ENCODE assay signal across 8 cellular contexts in the genomic region with DNA sequence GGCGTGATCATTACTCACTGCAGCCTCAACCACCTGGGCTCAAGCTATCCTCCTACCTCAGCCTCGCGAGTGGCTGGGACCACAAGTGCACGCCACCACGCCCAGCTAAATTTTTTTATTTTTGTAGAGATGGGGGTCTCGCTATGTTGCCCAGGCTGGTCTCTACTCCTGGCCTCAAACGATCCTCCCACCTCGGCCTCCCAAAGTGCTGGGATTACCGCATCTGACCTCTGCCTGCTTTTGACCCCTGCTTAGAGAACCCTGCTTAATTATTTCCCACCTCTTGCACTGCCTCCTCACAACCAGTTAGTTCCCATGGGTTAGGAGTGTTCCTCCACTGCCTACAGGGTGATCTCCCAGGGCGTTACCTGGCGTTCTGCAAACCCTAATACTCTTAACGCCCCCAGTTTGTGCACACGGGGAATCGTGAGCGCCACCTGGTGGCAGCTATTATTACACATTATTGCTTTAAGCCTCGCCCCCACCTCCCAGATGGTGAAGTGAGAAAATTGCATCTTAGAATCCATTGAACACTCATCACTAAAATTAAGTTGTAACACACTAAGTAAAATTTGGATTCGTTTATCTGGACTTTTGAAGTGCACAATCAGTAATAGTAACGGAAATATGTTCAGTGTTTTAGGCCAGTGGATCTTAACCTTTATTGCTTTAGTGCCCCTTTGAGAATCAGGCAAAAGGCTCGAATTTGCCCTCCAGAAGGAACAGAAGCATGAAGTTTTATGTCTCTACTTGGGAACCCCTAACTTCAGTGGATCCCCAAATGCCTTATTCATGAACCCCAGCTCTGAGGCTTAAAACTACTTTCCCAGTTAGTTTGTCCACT.
DNase-seq lines count a peak whose midpoint lies in the region; ATAC-seq and TF ChIP-seq lines count a peak whose summit lies in the region.

No MANE protein-coding gene starts in this region.

- H3K9me3 ChIP-seq in NT2/D1 (ENCODE audit: insufficient read depth, low read length): no peaks in the 10 kb centered on the region
- H3K9me3 ChIP-seq in fibroblast of lung (ENCODE audit: control insufficient read depth, insufficient read depth, low read depth, low read length): no peaks in the 10 kb centered on the region
- H3K9me3 ChIP-seq in trophoblast cell (ENCODE audit: insufficient read depth, low read depth, low read length): no peaks in the 10 kb centered on the region

- H2BK120ac ChIP-seq in trophoblast cell (ENCODE audit: insufficient read depth, low read length, poor library complexity): no peak overlapping the region

- H4K12ac ChIP-seq in trophoblast cell (ENCODE audit: low read depth, low read length): no peak overlapping the region

- H3K27me3 ChIP-seq in NT2/D1 (ENCODE audit: insufficient read depth, insufficient read length) (no peaks in the 10 kb centered on the region), fibroblast of lung (ENCODE audit: control insufficient read depth, insufficient read depth, low read length) (no peaks in the 10 kb centered on the region), trophoblast cell (ENCODE audit: insufficient read depth, low read length) (no peaks in the 10 kb centered on the region)

- H2AFZ ChIP-seq in fibroblast of lung (ENCODE audit: low read length) (no peak overlapping the region), trophoblast cell (ENCODE audit: insufficient read depth, low read length, poor library complexity) (no peak overlapping the region)

- H4K20me1 ChIP-seq in fibroblast of lung (ENCODE audit: control insufficient read depth, extremely low read depth, insufficient read depth, low read length): no peaks in the 10 kb centered on the region

- H3K27ac ChIP-seq in fibroblast of lung (ENCODE audit: insufficient read depth, low read length) (no peak overlapping the region), trophoblast cell (ENCODE audit: low read depth, low read length) (no peak overlapping the region)

- DNase-seq in AG08395 (ENCODE audit: low spot score): peak; percentile 63
- DNase-seq in GM19238 (ENCODE audit: insufficient read length, low spot score): peak; percentile 32
- DNase-seq in NT2/D1 (ENCODE audit: low read depth, low spot score): peak; percentile 42
- DNase-seq in activated T-cell treated with anti-CD3 and anti-CD28 coated beads for 24 hours (ENCODE audit: low read depth): peak; percentile 44
- DNase-seq in fibroblast of lung (ENCODE audit: low read depth in 2 of 2): peak; percentile 34 to 37
- peak; percentile 40 to 78 for DNase-seq in trophoblast cell
- DNase-seq in sciatic nerve (ENCODE audit: low spot score): no peak

- TF ChIP-seq CTCF in fibroblast of lung (conservative IDR thresholded peaks at IDR 0.05 in 1 of 2, IDR thresholded peaks at IDR 0.05 in 1 of 2; ENCODE audit: low read depth in 1 of 2, low read length in 2 of 2): peak; percentile 67 to 75

- H3K79me1 ChIP-seq in trophoblast cell (ENCODE audit: low read length): no peaks in the 10 kb centered on the region

- no peak overlapping the region for H4K8ac ChIP-seq in trophoblast cell (ENCODE audit: low read depth, low read length)

- H3K4me1 ChIP-seq in NT2/D1 (ENCODE audit: insufficient read depth, insufficient read length): no peaks in the 10 kb centered on the region
- no peaks in the 10 kb centered on the region for H3K4me1 ChIP-seq in fibroblast of lung (ENCODE audit: control insufficient read depth, extremely low read depth, insufficient read depth, low read length)
- no peaks in the 10 kb centered on the region for H3K4me1 ChIP-seq in trophoblast cell (ENCODE audit: control insufficient read depth in 1 of 2, insufficient read depth in 2 of 2, low read length in 2 of 2)

- no peak overlapping the region for H2AK5ac ChIP-seq in trophoblast cell (ENCODE audit: low read length)

- H3K9ac ChIP-seq in NT2/D1 (ENCODE audit: insufficient read length, low read depth) (no peak overlapping the region), fibroblast of lung (ENCODE audit: insufficient read depth, low read length) (no peak overlapping the region), trophoblast cell (ENCODE audit: low read length) (no peak overlapping the region)

- H3K36me3 ChIP-seq in NT2/D1 (ENCODE audit: insufficient read depth, insufficient read length, low read length) (no peaks in the 10 kb centered on the region), fibroblast of lung (ENCODE audit: control insufficient read depth, insufficient read depth, low read length) (no peaks in the 10 kb centered on the region), trophoblast cell (ENCODE audit: control insufficient read depth in 1 of 2, insufficient read depth in 2 of 2, low read length in 2 of 2) (no peaks in the 10 kb centered on the region)

- H3K4ac ChIP-seq in trophoblast cell (ENCODE audit: low read depth, low read length): no peak overlapping the region

- H2BK12ac ChIP-seq in trophoblast cell (ENCODE audit: low read length): no peak overlapping the region

- ATAC-seq in sciatic nerve: no peak
- ATAC-seq in GM19023 (IDR thresholded peaks at IDR 0.05; ENCODE audit: unreplicated experiment): no peak

- H3K4me2 ChIP-seq in fibroblast of lung (ENCODE audit: extremely low read depth, insufficient read depth, low read length): no peak overlapping the region
- no peak overlapping the region for H3K4me2 ChIP-seq in trophoblast cell (ENCODE audit: low read length)

- no CpG with 5 or more reads among the region's 19 CpGs for WGBS in trophoblast cell (ENCODE audit: extremely low coverage, insufficient coverage, insufficient read length)

- H4K91ac ChIP-seq in trophoblast cell (ENCODE audit: low read depth, low read length): no peak overlapping the region

- intact Hi-C loops in sciatic nerve (cut with DNase I): no loop called here

- H2BK5ac ChIP-seq in trophoblast cell (ENCODE audit: low read depth, low read length, poor library complexity): no peak overlapping the region

- no peak overlapping the region for H3K4me3 ChIP-seq in NT2/D1 (ENCODE audit: insufficient read length, low read depth)
- H3K4me3 ChIP-seq in fibroblast of lung (replicated peaks in 1 of 4; ENCODE audit: control extremely low read depth in 1 of 4, insufficient read depth in 1 of 4, low read depth in 3 of 4, low read length in 4 of 4): no peak overlapping the region
- H3K4me3 ChIP-seq in trophoblast cell (ENCODE audit: low read depth, low read length): no peak overlapping the region

- H3K79me2 ChIP-seq in fibroblast of lung (ENCODE audit: control insufficient read depth, insufficient read depth, low read length) (no peaks in the 10 kb centered on the region), trophoblast cell (ENCODE audit: control insufficient read depth, insufficient read depth, low read length, poor library complexity) (no peaks in the 10 kb centered on the region)

- no peak overlapping the region for H3K18ac ChIP-seq in trophoblast cell (ENCODE audit: low read length)

- H3K23ac ChIP-seq in trophoblast cell (ENCODE audit: low read length): no peak overlapping the region

- no peak overlapping the region for H3K14ac ChIP-seq in trophoblast cell (ENCODE audit: low read length)
